Comparison of ENCODE assay signal across 1 cellular context in genomic region chr4:70901984-70902576, GRCh38.
A peak's percentile ranks its signal among the peaks of the same experiment; 100 is the strongest.
TF ChIP-seq lines count a peak whose summit lies in the region.

Gene MOB1B (plus strand): TSS chr4:70902369. CDS start chr4:70902537, 168 bp downstream.

TF ChIP-seq in K562, 482 proteins besides CTCF, POLR2A, EP300 and RAD21 (continued from another document and continues in another):
- TF ChIP-seq ZNF318 (IDR thresholded peaks at IDR 0.05; ENCODE audit: borderline replicate concordance in 1 of 2, low read depth in 1 of 2): no peak
- no peak for TF ChIP-seq KAT2B (IDR thresholded peaks at IDR 0.05; ENCODE audit: low read depth, low read length)
- no peak for TF ChIP-seq NUFIP1 (IDR thresholded peaks at IDR 0.05; ENCODE audit: partially characterized antibody)
- no peak for TF ChIP-seq ZHX1 (conservative IDR thresholded peaks at IDR 0.05; ENCODE audit: low read length)
- no peak for TF ChIP-seq NR2C2 (CRISPR knock-in tag; IDR thresholded peaks at IDR 0.05)
- 0 out of 2 replicates have a peak, but pooled peaks have one; percentile 36 for TF ChIP-seq NR2C2 (tag; IDR thresholded peaks at IDR 0.05)
- no peak for TF ChIP-seq GTF2E2 (tag; IDR thresholded peaks at IDR 0.05)
- no peak for TF ChIP-seq CCAR2 (IDR thresholded peaks at IDR 0.05; ENCODE audit: low read depth, low read length)
- TF ChIP-seq LEF1 (IDR thresholded peaks at IDR 0.05): no peak
- no peak for TF ChIP-seq SMAD3 (CRISPR knock-in tag; conservative IDR thresholded peaks at IDR 0.05)
- TF ChIP-seq IFI16 (CRISPR knock-in tag; IDR thresholded peaks at IDR 0.05): no peak
- no peak for TF ChIP-seq CBX8 (IDR thresholded peaks at IDR 0.05; ENCODE audit: borderline replicate concordance, extremely low read depth, low read depth, low read length, poor library complexity, severe bottlenecking)
- peak; percentile 29; the same call in 1 of the 2 replicates for TF ChIP-seq THAP12 (CRISPR knock-in tag; IDR thresholded peaks at IDR 0.05)
- peak; percentile 76 for TF ChIP-seq TBP (optimal IDR thresholded peaks at IDR 0.05; ENCODE audit: low read depth, low read length)
- no peak for TF ChIP-seq KLF13 (tag; IDR thresholded peaks at IDR 0.05; ENCODE audit: borderline replicate concordance, low read depth)
- peak; percentile 28 to 34 for TF ChIP-seq E2F6 (IDR thresholded peaks at IDR 0.05; ENCODE audit: borderline replicate concordance in 1 of 2, extremely low read depth in 1 of 2, insufficient read depth in 1 of 2, insufficient read length in 1 of 2, low read depth in 1 of 2, low read length in 1 of 2, poor library complexity in 1 of 2, severe bottlenecking in 1 of 2)
- TF ChIP-seq CREB5 (CRISPR knock-in tag; IDR thresholded peaks at IDR 0.05): no peak
- TF ChIP-seq GATA2 (CRISPR knock-in tag; IDR thresholded peaks at IDR 0.05): no peak
- TF ChIP-seq ZBTB1 (CRISPR knock-in tag; IDR thresholded peaks at IDR 0.05; ENCODE audit: borderline replicate concordance, low read depth): no peak
- TF ChIP-seq YBX1 (IDR thresholded peaks at IDR 0.05): no peak
- TF ChIP-seq ZNF717 (CRISPR knock-in tag; IDR thresholded peaks at IDR 0.05): no peak
- no peak for TF ChIP-seq CHD7 (IDR thresholded peaks at IDR 0.05; ENCODE audit: low read depth, low read length)
- no peak for TF ChIP-seq FOS (IDR thresholded peaks at IDR 0.05; ENCODE audit: extremely low read depth, insufficient read length)
